8 cellular contexts compared by ENCODE assay signal in genomic region chr16:83952940-83953795, GRCh38. TPM values are rescaled to one million over a fixed set of nuclear protein-coding genes. Genes with fewer than 3 reads are reported as not detected.
DNase-seq lines count a peak whose midpoint lies in the region; ATAC-seq and TF ChIP-seq lines count a peak whose summit lies in the region.

A gene with protein sequence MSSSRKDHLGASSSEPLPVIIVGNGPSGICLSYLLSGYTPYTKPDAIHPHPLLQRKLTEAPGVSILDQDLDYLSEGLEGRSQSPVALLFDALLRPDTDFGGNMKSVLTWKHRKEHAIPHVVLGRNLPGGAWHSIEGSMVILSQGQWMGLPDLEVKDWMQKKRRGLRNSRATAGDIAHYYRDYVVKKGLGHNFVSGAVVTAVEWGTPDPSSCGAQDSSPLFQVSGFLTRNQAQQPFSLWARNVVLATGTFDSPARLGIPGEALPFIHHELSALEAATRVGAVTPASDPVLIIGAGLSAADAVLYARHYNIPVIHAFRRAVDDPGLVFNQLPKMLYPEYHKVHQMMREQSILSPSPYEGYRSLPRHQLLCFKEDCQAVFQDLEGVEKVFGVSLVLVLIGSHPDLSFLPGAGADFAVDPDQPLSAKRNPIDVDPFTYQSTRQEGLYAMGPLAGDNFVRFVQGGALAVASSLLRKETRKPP (plus strand): TSS chr16:83953240. CDS start chr16:83957672, 4,432 bp downstream.

- peaks cover 16% of the 10 kb centered on the region for H3K27me3 Mint-ChIP-seq in activated naive CD8-positive, alpha-beta T cell treated with anti-CD3 and anti-CD28 coated beads, Interleukin-2, amount 50 U/mL, for 24 hours

- H3K36me3 ChIP-seq in H7 (replicated peaks; ENCODE audit: control insufficient read depth, insufficient read depth, low read length) (no peaks in the 10 kb centered on the region), MM.1S (replicated peaks; ENCODE audit: insufficient read depth, low read length) (no peaks in the 10 kb centered on the region), heart left ventricle (peaks cover 0 to 3% (median 0%) of the 10 kb centered on the region in 9 donors), upper lobe of right lung (peaks cover 2% of the 10 kb centered on the region)

- ATAC-seq in SK-N-SH treated with all-trans-retinoic acid at 6 μM for 48 hours = peak; percentile 90
- peak; percentile 87 for ATAC-seq in activated naive CD8-positive, alpha-beta T cell treated with anti-CD3 and anti-CD28 coated beads, Interleukin-2, amount 50 U/mL, for 24 hours
- ATAC-seq in heart left ventricle = peak; percentile 89 to 94 (median 92)
- peak; percentile 89 for ATAC-seq in upper lobe of right lung

- TF ChIP-seq POLR2A in heart left ventricle (IDR thresholded peaks at IDR 0.05) = peak; percentile 48 to 94

- H3K4me3 ChIP-seq in H7 (ENCODE audit: insufficient read depth, low read depth, low read length) = peak within 1 kb of the TSS; percentile 53
- H3K4me3 ChIP-seq in MM.1S (ENCODE audit: low read length) = peak within 1 kb of the TSS; percentile 65
- peak within 1 kb of the TSS; percentile 36 to 87 (median 63) for H3K4me3 ChIP-seq in heart left ventricle
- peak within 1 kb of the TSS; percentile 64 for H3K4me3 ChIP-seq in upper lobe of right lung

- H3K4me1 Mint-ChIP-seq in activated naive CD8-positive, alpha-beta T cell treated with anti-CD3 and anti-CD28 coated beads, Interleukin-2, amount 50 U/mL, for 24 hours = peaks cover 15% of the 10 kb centered on the region

- H3F3A ChIP-seq in MM.1S (ENCODE audit: insufficient read depth, low read length) = no peaks in the 10 kb centered on the region

- H3K4me1 ChIP-seq in MM.1S (ENCODE audit: low read length) = 0 out of 2 replicates have a peak, but pooled peaks cover 2% of the 10 kb centered on the region
- peaks cover 0 to 49% (median 28%) of the 10 kb centered on the region in 12 donors for H3K4me1 ChIP-seq in heart left ventricle
- peaks cover 19% of the 10 kb centered on the region for H3K4me1 ChIP-seq in upper lobe of right lung

- H3K4me3 Mint-ChIP-seq in activated naive CD8-positive, alpha-beta T cell treated with anti-CD3 and anti-CD28 coated beads, Interleukin-2, amount 50 U/mL, for 24 hours = peak within 1 kb of the TSS; percentile 65

- WGBS in heart left ventricle, 4 donors = 0 to 9% (median 3%) methylated on average over 6 to 30 of the region's 30 CpGs

- TF ChIP-seq CTCF in MM.1S (IDR thresholded peaks at IDR 0.05; ENCODE audit: low read length) (no peak), heart left ventricle (IDR thresholded peaks at IDR 0.05) (no peak), upper lobe of right lung (IDR thresholded peaks at IDR 0.05) (no peak)

- H3K27ac ChIP-seq in MM.1S (ENCODE audit: low read length) = peak within 1 kb of the TSS; percentile 25; the same call in 1 of the 2 replicates
- peak within 1 kb of the TSS; percentile 64 to 99 (median 94) for H3K27ac ChIP-seq in heart left ventricle
- H3K27ac ChIP-seq in upper lobe of right lung = peak within 1 kb of the TSS; percentile 89

- peak within 1 kb of the TSS; percentile 51 for H3K9ac ChIP-seq in MM.1S (ENCODE audit: low read length)

- H3K79me2 ChIP-seq in MM.1S (ENCODE audit: low read length) = no peaks in the 10 kb centered on the region

- no peaks in the 10 kb centered on the region for H4K20me1 ChIP-seq in MM.1S (ENCODE audit: insufficient read depth, low read length)

- peak within 1 kb of the TSS; percentile 52 for H3K27ac Mint-ChIP-seq in activated naive CD8-positive, alpha-beta T cell treated with anti-CD3 and anti-CD28 coated beads, Interleukin-2, amount 50 U/mL, for 24 hours

- DNase-seq in GDM1 (lab: John Stamatoyannopoulos, UW) = peak; percentile 39
- peak; percentile 94 for DNase-seq in H7
- peak; percentile 67 for DNase-seq in MM.1S
- peak; percentile 90 for DNase-seq in activated naive CD8-positive, alpha-beta T cell treated with anti-CD3 and anti-CD28 coated beads, Interleukin-2, amount 50 U/mL, for 24 hours
- peak; percentile 92 to 96 (median 93) for DNase-seq in heart left ventricle
- DNase-seq in pons (ENCODE audit: low spot score) = peak; percentile 89
- peak; percentile 96 for DNase-seq in upper lobe of right lung

- peaks cover 1% of the 10 kb centered on the region; the same call in 1 of the 2 replicates for H3K27me3 ChIP-seq in H7 (ENCODE audit: control insufficient read depth, insufficient read depth, low read length)
- H3K27me3 ChIP-seq in MM.1S (replicated peaks; ENCODE audit: insufficient read depth, low read length) = no peaks in the 10 kb centered on the region
- no peaks in the 10 kb centered on the region for H3K27me3 ChIP-seq in heart left ventricle
- no peaks in the 10 kb centered on the region for H3K27me3 ChIP-seq in upper lobe of right lung

- intact Hi-C loops in heart left ventricle (cut with DNase I) (loop anchor here in 6 of 10 donors (1.0 to 10.0 kb wide), 8 partner anchors 41 to 532 kb away; partner anchors contain the start of genes MLYCD (in 1 of the 6) and TAF1C (in 1 of the 6)), upper lobe of right lung (cut with DNase I) (no loop called here)

- H3K9me2 ChIP-seq in MM.1S (replicated peaks; ENCODE audit: insufficient read depth, low read length) = no peaks in the 10 kb centered on the region

- no peaks in the 10 kb centered on the region for H3K36me3 Mint-ChIP-seq in activated naive CD8-positive, alpha-beta T cell treated with anti-CD3 and anti-CD28 coated beads, Interleukin-2, amount 50 U/mL, for 24 hours (ENCODE audit: low read depth)

- no peaks in the 10 kb centered on the region for H3K9me3 ChIP-seq in MM.1S (replicated peaks; ENCODE audit: insufficient read depth, low read length)
- H3K9me3 ChIP-seq in heart left ventricle = no peaks in the 10 kb centered on the region
- no peaks in the 10 kb centered on the region for H3K9me3 ChIP-seq in upper lobe of right lung

- peak within 1 kb of the TSS; percentile 67 for H2AFZ ChIP-seq in MM.1S (ENCODE audit: low read length)

- peak within 1 kb of the TSS; percentile 92 for H3K4me2 ChIP-seq in MM.1S (ENCODE audit: low read depth, low read length)

- H3K9me3 Mint-ChIP-seq in activated naive CD8-positive, alpha-beta T cell treated with anti-CD3 and anti-CD28 coated beads, Interleukin-2, amount 50 U/mL, for 24 hours = no peaks in the 10 kb centered on the region

TF ChIP-seq in SK-N-SH treated with all-trans-retinoic acid at 6 μM for 48 hours, 23 proteins besides CTCF, POLR2A, EP300 and RAD21:
- TF ChIP-seq RARB (CRISPR knock-in tag; IDR thresholded peaks at IDR 0.05) (no peak), TCF4 (CRISPR knock-in tag; IDR thresholded peaks at IDR 0.05; ENCODE audit: borderline replicate concordance) (no peak), ZNF70 (CRISPR knock-in tag; IDR thresholded peaks at IDR 0.05) (no peak), ESRRG (CRISPR knock-in tag; IDR thresholded peaks at IDR 0.05) (no peak)
- TF ChIP-seq, protein P1, sequence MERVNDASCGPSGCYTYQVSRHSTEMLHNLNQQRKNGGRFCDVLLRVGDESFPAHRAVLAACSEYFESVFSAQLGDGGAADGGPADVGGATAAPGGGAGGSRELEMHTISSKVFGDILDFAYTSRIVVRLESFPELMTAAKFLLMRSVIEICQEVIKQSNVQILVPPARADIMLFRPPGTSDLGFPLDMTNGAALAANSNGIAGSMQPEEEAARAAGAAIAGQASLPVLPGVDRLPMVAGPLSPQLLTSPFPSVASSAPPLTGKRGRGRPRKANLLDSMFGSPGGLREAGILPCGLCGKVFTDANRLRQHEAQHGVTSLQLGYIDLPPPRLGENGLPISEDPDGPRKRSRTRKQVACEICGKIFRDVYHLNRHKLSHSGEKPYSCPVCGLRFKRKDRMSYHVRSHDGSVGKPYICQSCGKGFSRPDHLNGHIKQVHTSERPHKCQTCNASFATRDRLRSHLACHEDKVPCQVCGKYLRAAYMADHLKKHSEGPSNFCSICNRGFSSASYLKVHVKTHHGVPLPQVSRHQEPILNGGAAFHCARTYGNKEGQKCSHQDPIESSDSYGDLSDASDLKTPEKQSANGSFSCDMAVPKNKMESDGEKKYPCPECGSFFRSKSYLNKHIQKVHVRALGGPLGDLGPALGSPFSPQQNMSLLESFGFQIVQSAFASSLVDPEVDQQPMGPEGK (CRISPR knock-in tag; IDR thresholded peaks at IDR 0.05; ENCODE audit: borderline replicate concordance) = no peak
- TF ChIP-seq, protein P2, sequence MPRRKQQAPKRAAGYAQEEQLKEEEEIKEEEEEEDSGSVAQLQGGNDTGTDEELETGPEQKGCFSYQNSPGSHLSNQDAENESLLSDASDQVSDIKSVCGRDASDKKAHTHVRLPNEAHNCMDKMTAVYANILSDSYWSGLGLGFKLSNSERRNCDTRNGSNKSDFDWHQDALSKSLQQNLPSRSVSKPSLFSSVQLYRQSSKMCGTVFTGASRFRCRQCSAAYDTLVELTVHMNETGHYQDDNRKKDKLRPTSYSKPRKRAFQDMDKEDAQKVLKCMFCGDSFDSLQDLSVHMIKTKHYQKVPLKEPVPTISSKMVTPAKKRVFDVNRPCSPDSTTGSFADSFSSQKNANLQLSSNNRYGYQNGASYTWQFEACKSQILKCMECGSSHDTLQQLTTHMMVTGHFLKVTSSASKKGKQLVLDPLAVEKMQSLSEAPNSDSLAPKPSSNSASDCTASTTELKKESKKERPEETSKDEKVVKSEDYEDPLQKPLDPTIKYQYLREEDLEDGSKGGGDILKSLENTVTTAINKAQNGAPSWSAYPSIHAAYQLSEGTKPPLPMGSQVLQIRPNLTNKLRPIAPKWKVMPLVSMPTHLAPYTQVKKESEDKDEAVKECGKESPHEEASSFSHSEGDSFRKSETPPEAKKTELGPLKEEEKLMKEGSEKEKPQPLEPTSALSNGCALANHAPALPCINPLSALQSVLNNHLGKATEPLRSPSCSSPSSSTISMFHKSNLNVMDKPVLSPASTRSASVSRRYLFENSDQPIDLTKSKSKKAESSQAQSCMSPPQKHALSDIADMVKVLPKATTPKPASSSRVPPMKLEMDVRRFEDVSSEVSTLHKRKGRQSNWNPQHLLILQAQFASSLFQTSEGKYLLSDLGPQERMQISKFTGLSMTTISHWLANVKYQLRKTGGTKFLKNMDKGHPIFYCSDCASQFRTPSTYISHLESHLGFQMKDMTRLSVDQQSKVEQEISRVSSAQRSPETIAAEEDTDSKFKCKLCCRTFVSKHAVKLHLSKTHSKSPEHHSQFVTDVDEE (CRISPR knock-in tag; IDR thresholded peaks at IDR 0.05) = no peak
TF ChIP-seq in SK-N-SH treated with all-trans-retinoic acid at 6 μM for 48 hours: peak in this region for 0.

RNA-seq across cellular contexts. Expression of the gene that starts here (rescaled TPM):
- total RNA-seq in H7 (2014; rRNA removed; shearing (Covaris generic)) = 1.3 and 1.6 TPM in 2 replicates
- total RNA-seq in heart left ventricle (10 to 100 TPM in 2 of 9 donors, 1 to 10 TPM in 7; 3.3 to 11.0 (median 7.0) TPM), upper lobe of right lung (19.0 TPM)
- polyA plus RNA-seq in heart left ventricle = 10 to 100 TPM in 1 of 2 donors, 1 to 10 TPM in 1; 7.4 to 12.8 TPM

Comparison
In these comparisons a context has a peak if more than half of its experiments do, and no peak if none do; other contexts are left out.
1. Peak in every context shown above with its lines: DNase-seq, ATAC-seq, H3K4me3 ChIP-seq and H3K27ac ChIP-seq.
2. DNase-seq: peak in every context shown above with its lines; median percentile 96 in upper lobe of right lung; 94 in H7; 93 in heart left ventricle; 90 in activated naive CD8-positive, alpha-beta T cell treated with anti-CD3 and anti-CD28 coated beads, Interleukin-2, amount 50 U/mL, for 24 hours; 89 in pons; 67 in MM.1S; 39 in GDM1.
3. H3K27ac ChIP-seq: peak in every context shown above with its lines; median percentile 94 in heart left ventricle; 89 in upper lobe of right lung; 25 in MM.1S.